Comparison of ENCODE assay signal across 10 cellular contexts in the genomic region with DNA sequence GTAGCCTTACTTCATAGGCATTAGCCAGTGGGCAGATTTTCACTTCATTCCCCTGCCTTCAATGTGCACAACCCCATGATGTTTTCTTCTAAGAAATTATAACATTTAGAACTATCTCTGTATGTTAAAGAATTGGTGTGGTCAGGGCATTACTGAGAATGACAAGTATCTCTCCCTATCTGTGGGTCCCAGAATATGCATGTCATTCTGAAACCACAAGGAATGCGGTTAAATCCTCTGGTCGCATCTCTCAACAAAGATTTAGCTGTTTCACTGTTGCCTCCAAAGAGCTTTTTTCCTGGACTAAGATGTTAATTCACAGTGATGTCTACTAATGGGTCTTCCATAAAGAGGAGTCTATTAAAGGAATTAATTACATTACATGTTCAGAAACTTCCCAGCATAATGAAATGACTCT.
DNase-seq lines count a peak whose midpoint lies in the region; ATAC-seq and TF ChIP-seq lines count a peak whose summit lies in the region.
"Had no signal": no experiment of that assay in that cellular context is flagged by ENCODE, and none has a peak within 500 bp of the region (broad histone marks: within the 10 kb centered on the region; RNA-seq: fewer than 3 reads in every experiment).

No MANE protein-coding gene starts in this region.

- POLR2A ChIA-PET in activated naive CD8-positive, alpha-beta T cell treated with anti-CD3 and anti-CD28 coated beads, Interleukin-2, amount 10 ng/mL, durations not matched to agents 7 days and 5 days (lab: Charles Lee) = interaction anchor here (0.5 to 4.1 kb wide), 11 partner anchors 13 to 83 kb away, joined by 3 to 132 read pairs (median 5); a partner anchor contains a TSS

- H3K4me3 ChIP-seq in neutrophil (ENCODE audit: low read depth in 1 of 2, low read length in 1 of 2) = no peak overlapping the region
- H3K4me3 ChIP-seq in colonic mucosa = no peak overlapping the region
- H3K4me3 ChIP-seq: uterus had no signal

- peak overlapping the region; percentile 95 for H3K27ac Mint-ChIP-seq in activated naive CD8-positive, alpha-beta T cell treated with anti-CD3 and anti-CD28 coated beads, Interleukin-2, amount 10 ng/mL, durations not matched to agents 7 days and 5 days

- intact Hi-C loops in colonic mucosa (cut with DNase I) = no loop called here

- peaks cover 84% of the 10 kb centered on the region for H3K4me1 Mint-ChIP-seq in activated naive CD8-positive, alpha-beta T cell treated with anti-CD3 and anti-CD28 coated beads, Interleukin-2, amount 10 ng/mL, durations not matched to agents 7 days and 5 days

- TF ChIP-seq CTCF in neutrophil (IDR thresholded peaks at IDR 0.05) (no peak), colonic mucosa (IDR thresholded peaks at IDR 0.05) (no peak)

- DNase-seq in GF-D8 (lab: John Stamatoyannopoulos, UW) (peak; percentile 78), OCI-M1 (lab: John Stamatoyannopoulos, UW) (peak; percentile 97), NCI-H345 (lab: John Stamatoyannopoulos, UW) (no peak), colonic mucosa (no peak)
- no peak for DNase-seq in activated naive CD8-positive, alpha-beta T cell treated with anti-CD3 and anti-CD28 coated beads, Interleukin-2, amount 10 ng/mL, durations not matched to agents 7 days and 5 days
- DNase-seq: NCI-H2171, uterus had no signal

- no peaks in the 10 kb centered on the region for H3K9me3 Mint-ChIP-seq in activated naive CD8-positive, alpha-beta T cell treated with anti-CD3 and anti-CD28 coated beads, Interleukin-2, amount 10 ng/mL, durations not matched to agents 7 days and 5 days

- H3K27me3 Mint-ChIP-seq in activated naive CD8-positive, alpha-beta T cell treated with anti-CD3 and anti-CD28 coated beads, Interleukin-2, amount 10 ng/mL, durations not matched to agents 7 days and 5 days = no peaks in the 10 kb centered on the region

- H3K36me3 Mint-ChIP-seq in activated naive CD8-positive, alpha-beta T cell treated with anti-CD3 and anti-CD28 coated beads, Interleukin-2, amount 10 ng/mL, durations not matched to agents 7 days and 5 days = peaks cover 2% of the 10 kb centered on the region

- H3K27me3 ChIP-seq in neutrophil = no peaks in the 10 kb centered on the region
- no peaks in the 10 kb centered on the region for H3K27me3 ChIP-seq in colonic mucosa
- H3K27me3 ChIP-seq: uterus had no signal

- no peak overlapping the region for H3K9ac ChIP-seq in colonic mucosa (ENCODE audit: low read depth in 2 of 2, low read length in 2 of 2)

- no peaks in the 10 kb centered on the region for H3K9me3 ChIP-seq in neutrophil
- no peaks in the 10 kb centered on the region for H3K9me3 ChIP-seq in colonic mucosa
- H3K9me3 ChIP-seq: uterus had no signal

- H3K27ac ChIP-seq in neutrophil = peak overlapping the region; percentile 71
- no peak overlapping the region for H3K27ac ChIP-seq in colonic mucosa
- H3K27ac ChIP-seq: RWPE1, uterus had no signal

- ATAC-seq in activated naive CD8-positive, alpha-beta T cell treated with anti-CD3 and anti-CD28 coated beads, Interleukin-2, amount 10 ng/mL, durations not matched to agents 7 days and 5 days (ENCODE audit: low read depth) = peak; percentile 79
- ATAC-seq in GM21528 (IDR thresholded peaks at IDR 0.05; ENCODE audit: low FRiP score, unreplicated experiment) = no peak

- H3K36me3 ChIP-seq in neutrophil (no peaks in the 10 kb centered on the region), colonic mucosa (no peaks in the 10 kb centered on the region)
- H3K36me3 ChIP-seq: uterus had no signal

- H3K4me1 ChIP-seq in neutrophil (ENCODE audit: control insufficient read depth in 1 of 2, insufficient read depth in 1 of 2, low read depth in 1 of 2, low read length in 1 of 2) = peaks cover 92 to 97% of the 10 kb centered on the region in 2 experiments
- H3K4me1 ChIP-seq in colonic mucosa = no peaks in the 10 kb centered on the region
- H3K4me1 ChIP-seq: uterus had no signal

- peak overlapping the region; percentile 64 for H3K4me3 Mint-ChIP-seq in activated naive CD8-positive, alpha-beta T cell treated with anti-CD3 and anti-CD28 coated beads, Interleukin-2, amount 10 ng/mL, durations not matched to agents 7 days and 5 days

Comparison
In these comparisons a context has a peak if more than half of its experiments do, and no peak if none do; other contexts are left out.
1. DNase-seq: peak in GF-D8 (single experiment) and OCI-M1 (single experiment); none in activated naive CD8-positive, alpha-beta T cell treated with anti-CD3 and anti-CD28 coated beads, Interleukin-2, amount 10 ng/mL, durations not matched to agents 7 days and 5 days (single experiment), NCI-H345 (single experiment) and colonic mucosa (single experiment).